In the genomic region with DNA sequence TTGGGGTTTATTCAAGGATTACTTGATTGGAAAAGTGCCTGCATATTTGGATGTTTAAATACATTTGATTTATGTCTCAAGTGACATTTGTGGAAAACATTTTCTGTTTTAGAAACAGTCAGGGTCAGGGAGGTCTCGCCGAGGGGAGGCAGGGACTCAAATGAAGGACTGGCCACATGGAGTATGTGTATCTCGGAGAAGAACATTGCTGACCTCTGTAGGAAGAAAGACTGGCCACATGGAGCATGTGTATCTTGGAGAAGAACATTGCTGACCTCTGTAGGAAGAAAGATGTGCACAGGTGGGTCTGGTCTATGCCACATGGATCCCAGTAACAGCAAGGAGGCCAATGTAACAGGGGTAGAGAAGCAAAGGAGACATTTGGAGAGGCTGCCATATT, we compare ENCODE assay signal across 11 cellular contexts.
DNase-seq lines count a peak whose midpoint lies in the region; FAIRE-seq and TF ChIP-seq lines count a peak whose summit lies in the region.
"Had no signal": no experiment of that assay in that cellular context is flagged by ENCODE, and none has a peak within 500 bp of the region (broad histone marks: within the 10 kb centered on the region; RNA-seq: fewer than 3 reads in every experiment).

No MANE protein-coding gene starts in this region.

- H4K8ac ChIP-seq in mesenchymal stem cell (ENCODE audit: low read length), result no peak overlapping the region

- no peak overlapping the region for H2BK15ac ChIP-seq in mesenchymal stem cell (ENCODE audit: low read depth, poor library complexity, severe bottlenecking)

- H3K36me3 ChIP-seq in bronchial epithelial cell (ENCODE audit: control insufficient read depth, insufficient read depth, low read length) (no peaks in the 10 kb centered on the region), mesenchymal stem cell (ENCODE audit: control insufficient read depth in 1 of 2, insufficient read depth in 2 of 2, low read depth in 1 of 2, low read length in 2 of 2) (no peaks in the 10 kb centered on the region)

- WGBS in mesenchymal stem cell, result 58% methylated on average over 3 of the region's 3 CpGs

- no peaks in the 10 kb centered on the region for H3K27me3 ChIP-seq in bronchial epithelial cell (ENCODE audit: control insufficient read depth, insufficient read depth, low read length)
- H3K27me3 ChIP-seq in mesenchymal stem cell (ENCODE audit: control insufficient read depth in 1 of 2, insufficient read depth in 1 of 2, low read length in 2 of 2), result no peaks in the 10 kb centered on the region
- H3K27me3 ChIP-seq: body of pancreas had no signal

- H3K9me3 ChIP-seq in mesenchymal stem cell (ENCODE audit: control insufficient read depth, low read length), result peaks cover 11% of the 10 kb centered on the region
- H3K9me3 ChIP-seq: body of pancreas had no signal

- no peaks in the 10 kb centered on the region for H3K79me1 ChIP-seq in mesenchymal stem cell (replicated peaks; ENCODE audit: low read length, poor library complexity, severe bottlenecking)

- H2BK120ac ChIP-seq in mesenchymal stem cell (ENCODE audit: low read depth, low read length), result no peak overlapping the region

- H3K4me3 ChIP-seq in bronchial epithelial cell (ENCODE audit: low read depth, low read length) (no peak overlapping the region), mesenchymal stem cell (ENCODE audit: insufficient read depth in 1 of 2, low read depth in 1 of 2, low read length in 2 of 2) (no peak overlapping the region), coronary artery (no peak overlapping the region)
- H3K4me3 ChIP-seq: body of pancreas had no signal

- intact Hi-C loops in posterior cingulate gyrus (cut with DNase I), result no loop called here

- TF ChIP-seq CTCF in bronchial epithelial cell (IDR thresholded peaks at IDR 0.05; ENCODE audit: insufficient read depth, low read length, severe bottlenecking), result no peak
- no peak for TF ChIP-seq CTCF in coronary artery (IDR thresholded peaks at IDR 0.05)

- no peak overlapping the region for H2BK12ac ChIP-seq in mesenchymal stem cell (ENCODE audit: low read length in 2 of 2)

- H3K9ac ChIP-seq in mesenchymal stem cell (ENCODE audit: low read length), result no peak overlapping the region

- no peak overlapping the region for H4K91ac ChIP-seq in mesenchymal stem cell (ENCODE audit: low read length)

- H2AFZ ChIP-seq in mesenchymal stem cell (ENCODE audit: low read depth, low read length), result no peak overlapping the region

- H3K23ac ChIP-seq in mesenchymal stem cell (ENCODE audit: low read length in 2 of 2), result no peak overlapping the region

- DNase-seq in COLO829 (ENCODE audit: low spot score), result peak; percentile 87
- peak; percentile 72 for DNase-seq in NCI-H460 (ENCODE audit: extremely low read depth, low read depth)
- DNase-seq in bronchial epithelial cell (ENCODE audit: low read depth), result no peak
- DNase-seq in mesenchymal stem cell, result peak; percentile 33
- DNase-seq in coronary artery (ENCODE audit: low spot score), result no peak
- DNase-seq in NK-92 treated with Interleukin-12 subunit alpha and Interleukin-12 subunit beta, amount 100 ng/mL, for 24 hours (lab: John Stamatoyannopoulos, UW), result no peak
- DNase-seq in posterior cingulate gyrus, result no peak
- no peak for DNase-seq in AG08396 (ENCODE audit: low spot score)
- DNase-seq: body of pancreas, NCI-H446, right cardiac atrium had no signal

- no peak overlapping the region for H3K14ac ChIP-seq in mesenchymal stem cell (ENCODE audit: low read length in 2 of 2)

- H3K4me1 ChIP-seq in mesenchymal stem cell (ENCODE audit: control insufficient read depth, insufficient read depth, low read depth, low read length), result no peaks in the 10 kb centered on the region
- H3K4me1 ChIP-seq: body of pancreas had no signal

- H3K27ac ChIP-seq in mesenchymal stem cell (ENCODE audit: low read length, poor library complexity, severe bottlenecking) (no peak overlapping the region), coronary artery (no peak overlapping the region)
- H3K27ac ChIP-seq: body of pancreas had no signal

- no peak overlapping the region for H3K18ac ChIP-seq in mesenchymal stem cell (ENCODE audit: low read depth in 1 of 2, low read length in 2 of 2)

- peak overlapping the region; percentile 33 for H2AK5ac ChIP-seq in mesenchymal stem cell (ENCODE audit: low read length, severe bottlenecking)

- FAIRE-seq in bronchial epithelial cell (lab: Jason Lieb, UNC), result peak; percentile 79

- H3K4ac ChIP-seq in mesenchymal stem cell (ENCODE audit: low read depth in 1 of 2, low read length in 2 of 2), result no peak overlapping the region

- no peak overlapping the region for H2BK5ac ChIP-seq in mesenchymal stem cell (ENCODE audit: low read depth, low read length, poor library complexity, severe bottlenecking)

- H3K4me2 ChIP-seq in mesenchymal stem cell (ENCODE audit: low read length, poor library complexity, severe bottlenecking), result no peak overlapping the region

Comparison
In these comparisons a context has a peak if more than half of its experiments do, and no peak if none do; other contexts are left out.
1. DNase-seq: peak in COLO829 (single experiment), NCI-H460 (single experiment) and mesenchymal stem cell (single experiment); none in bronchial epithelial cell (single experiment), coronary artery (single experiment), NK-92 treated with Interleukin-12 subunit alpha and Interleukin-12 subunit beta, amount 100 ng/mL, for 24 hours (single experiment), posterior cingulate gyrus (0 of 10) and AG08396 (single experiment).